Comparison of ENCODE assay signal across 11 cellular contexts in genomic region chr13:84645196-84646071, GRCh38.
DNase-seq lines count a peak whose midpoint lies in the region; TF ChIP-seq lines count a peak whose summit lies in the region.
"Had no signal": no experiment of that assay in that cellular context is flagged by ENCODE, and none has a peak within 500 bp of the region (broad histone marks: within the 10 kb centered on the region; RNA-seq: fewer than 3 reads in every experiment).

No MANE protein-coding gene starts in this region.

- 53 to 56% (median 54%) methylated on average over 4 of the region's 4 CpGs for WGBS in adrenal gland, 4 donors

- TF ChIP-seq POLR2A in NB4 (IDR thresholded peaks at IDR 0.05; ENCODE audit: extremely low read depth, insufficient read length) (no peak), adrenal gland (IDR thresholded peaks at IDR 0.05) (no peak)

- TF ChIP-seq CTCF in NB4 (IDR thresholded peaks at IDR 0.05; ENCODE audit: low read depth, low read length): no peak
- no peak for TF ChIP-seq CTCF in adrenal gland (IDR thresholded peaks at IDR 0.05)

- no peak overlapping the region for H3K27ac ChIP-seq in adrenal gland
- H3K27ac ChIP-seq: RWPE1 had no signal

- H3K9me3 ChIP-seq in adrenal gland (replicated peaks in 1 of 3): no peaks in the 10 kb centered on the region

- DNase-seq in NCI-H1417 (lab: John Stamatoyannopoulos, UW) (peak in 2 of 3 experiments; percentile 17 to 53), NCI-H1417 treated with DMSO at 0.1 percent for 48 hours (lab: John Stamatoyannopoulos, UW) (no peak), NB4 (ENCODE audit: low read depth) (peak; percentile 3), amniotic epithelial cell (ENCODE audit: low read depth) (peak; percentile 22), renal cortical epithelial cell (ENCODE audit: low read depth) (peak; percentile 37), NCI-H345 (lab: John Stamatoyannopoulos, UW) (no peak), adrenal gland (no peak), mucosa of gallbladder (ENCODE audit: low spot score) (no peak)
- DNase-seq: activated CD4-positive, alpha-beta T cell treated with anti-CD3 and anti-CD28 coated beads, Interleukin-2, amount 50 U/mL, for 1 hour; left cardiac atrium had no signal

- no peak overlapping the region for H3K4me3 ChIP-seq in NB4 (ENCODE audit: low read depth, low read length)
- no peak overlapping the region for H3K4me3 ChIP-seq in adrenal gland

- intact Hi-C loops in adrenal gland (cut with DNase I): no loop called here

- H3K27me3 ChIP-seq in adrenal gland: no peaks in the 10 kb centered on the region

- H3K4me1 ChIP-seq in adrenal gland (replicated peaks in 1 of 2): no peaks in the 10 kb centered on the region

- H3K36me3 ChIP-seq in adrenal gland (replicated peaks in 1 of 2): no peaks in the 10 kb centered on the region

Comparison
In these comparisons a context has a peak if more than half of its experiments do, and no peak if none do; other contexts are left out.
1. DNase-seq: peak in NCI-H1417 (2 of 3), NB4 (single experiment), amniotic epithelial cell (single experiment) and renal cortical epithelial cell (single experiment); none in NCI-H1417 treated with DMSO at 0.1 percent for 48 hours (single experiment), NCI-H345 (single experiment), adrenal gland (0 of 7) and mucosa of gallbladder (single experiment).